ENCODE assay signal across 8 cellular contexts in the genomic region with DNA sequence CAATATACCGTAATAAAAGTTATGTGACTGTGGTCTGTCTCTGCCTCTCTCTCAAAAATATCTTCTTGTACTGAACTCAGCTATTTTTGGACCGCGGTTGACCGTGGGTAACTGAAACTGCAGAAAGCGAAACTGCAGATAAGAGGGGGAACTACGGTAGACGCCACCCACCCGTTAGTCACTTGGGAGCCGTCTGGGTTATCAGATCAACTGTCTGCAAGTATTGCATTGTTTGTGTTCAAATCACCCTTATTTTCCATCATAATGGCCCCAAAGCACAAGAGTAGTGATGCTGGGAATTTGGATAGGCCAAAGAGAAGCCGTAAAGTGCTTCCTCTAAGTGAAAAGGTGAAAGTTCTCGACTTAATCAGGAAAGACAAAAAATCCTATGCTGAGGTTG. TPM values are rescaled to one million over a fixed set of nuclear protein-coding genes. Genes with fewer than 3 reads are reported as not detected.
A peak's percentile ranks its signal among the peaks of the same experiment; 100 is the strongest.
DNase-seq lines count a peak whose midpoint lies in the region; ATAC-seq and TF ChIP-seq lines count a peak whose summit lies in the region.
"Not testable (repeated sequence)": the region's sequence is repeated elsewhere in the genome, so short reads cannot be mapped to it uniquely, and the experiment has no call there.

No MANE protein-coding gene starts in this region.

- not testable (repeated sequence) for H3K9me3 Mint-ChIP-seq in activated CD8-positive, alpha-beta T cell treated with anti-CD3 and anti-CD28 coated beads, Interleukin-2, amount 10 ng/mL, durations not matched to agents 7 days and 5 days (ENCODE audit: insufficient read depth)

- H3K4me3 Mint-ChIP-seq in activated CD8-positive, alpha-beta T cell treated with anti-CD3 and anti-CD28 coated beads, Interleukin-2, amount 10 ng/mL, durations not matched to agents 7 days and 5 days = peak overlapping the region; percentile 79

- H3K79me2 ChIP-seq in OCI-LY1 (ENCODE audit: insufficient read depth, low read length) = not testable (repeated sequence)

- H3F3A ChIP-seq in OCI-LY1 (ENCODE audit: insufficient read depth, low read length) = not testable (repeated sequence)

- peak overlapping the region in 7 of 11 experiments; percentile 25 to 68 (median 61); a peak in 10 of 22 replicates for H3K9ac ChIP-seq in BLaER1 treated with 17β-estradiol and CSF1 and Interleukin-3, amounts not matched to agents 10 nM and 100 nM
- peak overlapping the region; percentile 45; the same call in 1 of the 2 replicates for H3K9ac ChIP-seq in OCI-LY1 (ENCODE audit: low read length)

- H3K36me3 ChIP-seq in BLaER1 treated with 17β-estradiol and CSF1 and Interleukin-3, amounts not matched to agents 10 nM and 100 nM; OCI-LY1 (ENCODE audit: insufficient read depth, low read length); right lobe of liver: not testable (repeated sequence)

- ATAC-seq in GM19328 (IDR thresholded peaks at IDR 0.05; ENCODE audit: unreplicated experiment) (peak; percentile 74), HG03060 (IDR thresholded peaks at IDR 0.05; ENCODE audit: low read depth, unreplicated experiment) (peak; percentile 51), right lobe of liver (peak; percentile 58 to 88 (median 80))
- peak; percentile 90 for ATAC-seq in activated CD8-positive, alpha-beta T cell treated with anti-CD3 and anti-CD28 coated beads, Interleukin-2, amount 10 ng/mL, durations not matched to agents 7 days and 5 days

- not testable (repeated sequence) for TF ChIP-seq POLR2A in right lobe of liver (IDR thresholded peaks at IDR 0.05)

- H3K36me3 Mint-ChIP-seq in activated CD8-positive, alpha-beta T cell treated with anti-CD3 and anti-CD28 coated beads, Interleukin-2, amount 10 ng/mL, durations not matched to agents 7 days and 5 days (ENCODE audit: low read depth) = not testable (repeated sequence)

- peaks cover 32% of the 10 kb centered on the region for H3K4me1 Mint-ChIP-seq in activated CD8-positive, alpha-beta T cell treated with anti-CD3 and anti-CD28 coated beads, Interleukin-2, amount 10 ng/mL, durations not matched to agents 7 days and 5 days (ENCODE audit: low read depth)

- peak overlapping the region; percentile 61 to 87 (median 72) for H3K4me2 ChIP-seq in BLaER1 treated with 17β-estradiol and CSF1 and Interleukin-3, amounts not matched to agents 10 nM and 100 nM
- H3K4me2 ChIP-seq in OCI-LY1 (ENCODE audit: low read length) = peak overlapping the region; percentile 66

- peaks cover 20 to 56% (median 47%) of the 10 kb centered on the region in 10 experiments for H3K4me1 ChIP-seq in BLaER1 treated with 17β-estradiol and CSF1 and Interleukin-3, amounts not matched to agents 10 nM and 100 nM
- H3K4me1 ChIP-seq in OCI-LY1 (ENCODE audit: insufficient read depth, low read length, severe bottlenecking) = peaks cover 25% of the 10 kb centered on the region
- H3K4me1 ChIP-seq in right lobe of liver = peaks cover 0 to 13% (median 3%) of the 10 kb centered on the region in 4 donors

- H3K27me3 ChIP-seq in BLaER1 treated with 17β-estradiol and CSF1 and Interleukin-3, amounts not matched to agents 10 nM and 100 nM; OCI-LY1 (ENCODE audit: insufficient read depth, low read length); right lobe of liver: not testable (repeated sequence)

- POLR2A ChIA-PET in activated CD8-positive, alpha-beta T cell treated with anti-CD3 and anti-CD28 coated beads, Interleukin-2, amount 10 ng/mL, durations not matched to agents 7 days and 5 days (lab: Charles Lee) = not testable (repeated sequence)

- H3K27ac Mint-ChIP-seq in activated CD8-positive, alpha-beta T cell treated with anti-CD3 and anti-CD28 coated beads, Interleukin-2, amount 10 ng/mL, durations not matched to agents 7 days and 5 days = peak overlapping the region; percentile 91

- not testable (repeated sequence) for H3K9me3 ChIP-seq in BLaER1 treated with 17β-estradiol and CSF1 and Interleukin-3, amounts not matched to agents 10 nM and 100 nM (replicated peaks in 1 of 11); OCI-LY1 (ENCODE audit: low read length); right lobe of liver

- WGBS in right lobe of liver (ENCODE audit: insufficient coverage, low coverage, low lambda C conversion rate, missing lambda C conversion rate) = 4% methylated on average over 11 of the region's 11 CpGs

- not testable (repeated sequence) for H3K9me2 ChIP-seq in OCI-LY1 (ENCODE audit: low read depth, low read length)

- CTCF ChIA-PET in activated CD8-positive, alpha-beta T cell treated with anti-CD3 and anti-CD28 coated beads, Interleukin-2, amount 10 ng/mL, durations not matched to agents 7 days and 5 days (lab: Charles Lee) = not testable (repeated sequence)

- not testable (repeated sequence) for H2AFZ ChIP-seq in OCI-LY1 (ENCODE audit: low read length)

- H3K27ac ChIP-seq in BLaER1 treated with 17β-estradiol and CSF1 and Interleukin-3, amounts not matched to agents 10 nM and 100 nM = peak overlapping the region in 9 of 11 experiments; percentile 35 to 64 (median 44); a peak in 11 of 22 replicates
- H3K27ac ChIP-seq in OCI-LY1 (ENCODE audit: low read depth, low read length, poor library complexity, severe bottlenecking) (peak overlapping the region; percentile 72), right lobe of liver (peak overlapping the region in 2 of 3 donors; percentile 1 to 31)

- not testable (repeated sequence) for H4K20me1 ChIP-seq in BLaER1 treated with 17β-estradiol and CSF1 and Interleukin-3, amounts not matched to agents 10 nM and 100 nM; OCI-LY1 (ENCODE audit: insufficient read depth, low read length)

- not testable (repeated sequence) for TF ChIP-seq CTCF in OCI-LY1 (IDR thresholded peaks at IDR 0.05; ENCODE audit: low read length); choroid plexus epithelial cell (conservative IDR thresholded peaks at IDR 0.05; ENCODE audit: low read depth, low read length); right lobe of liver (IDR thresholded peaks at IDR 0.05)

- DNase-seq in activated CD8-positive, alpha-beta T cell treated with anti-CD3 and anti-CD28 coated beads, Interleukin-2, amount 10 ng/mL, durations not matched to agents 7 days and 5 days = peak; percentile 84
- DNase-seq in choroid plexus epithelial cell (ENCODE audit: low read depth) (peak; percentile 64), right lobe of liver (peak in 1 of 3 donors; percentile 64)
- DNase-seq in stimulated activated CD4-positive, alpha-beta T cell treated with anti-CD3 and anti-CD28 coated beads, Interleukin-4, amount 100 ng/mL, for 24 hours = peak; percentile 90

- intact Hi-C loops in right lobe of liver (cut with DNase I) = not testable (repeated sequence)

- H3K4me3 ChIP-seq in BLaER1 treated with 17β-estradiol and CSF1 and Interleukin-3, amounts not matched to agents 10 nM and 100 nM = peak overlapping the region; percentile 34 to 57 (median 49)
- peak overlapping the region; percentile 50 for H3K4me3 ChIP-seq in OCI-LY1 (ENCODE audit: low read depth, low read length, poor library complexity, severe bottlenecking)
- peak overlapping the region; percentile 36 for H3K4me3 ChIP-seq in choroid plexus epithelial cell (ENCODE audit: low read depth, low read length)
- peak overlapping the region in 1 of 3 donors; percentile 24 for H3K4me3 ChIP-seq in right lobe of liver

- not testable (repeated sequence) for H3K27me3 Mint-ChIP-seq in activated CD8-positive, alpha-beta T cell treated with anti-CD3 and anti-CD28 coated beads, Interleukin-2, amount 10 ng/mL, durations not matched to agents 7 days and 5 days (ENCODE audit: low read depth)

RNA-seq across cellular contexts. Expression of a gene that starts 7.5 kb away (rescaled TPM):
- 100 to 1,000 TPM; 173 to 177 TPM for total RNA-seq in activated CD8-positive, alpha-beta T cell treated with anti-CD3 and anti-CD28 coated beads, Interleukin-2, amount 10 ng/mL, durations not matched to agents 7 days and 5 days
- 100 to 1,000 TPM in 2 of 6 experiments, 10 to 100 TPM in 4; 59.0 to 116 (median 90.9) TPM for total RNA-seq in right lobe of liver

Comparison
In these comparisons a context has a peak if more than half of its experiments do, and no peak if none do; other contexts are left out.
1. H3K27ac ChIP-seq: peak in every context shown above with its lines; median percentile 72 in OCI-LY1; 44 in BLaER1 treated with 17β-estradiol and CSF1 and Interleukin-3, amounts not matched to agents 10 nM and 100 nM; 16 in right lobe of liver.